7 cellular contexts compared by ENCODE assay signal in the genomic region with DNA sequence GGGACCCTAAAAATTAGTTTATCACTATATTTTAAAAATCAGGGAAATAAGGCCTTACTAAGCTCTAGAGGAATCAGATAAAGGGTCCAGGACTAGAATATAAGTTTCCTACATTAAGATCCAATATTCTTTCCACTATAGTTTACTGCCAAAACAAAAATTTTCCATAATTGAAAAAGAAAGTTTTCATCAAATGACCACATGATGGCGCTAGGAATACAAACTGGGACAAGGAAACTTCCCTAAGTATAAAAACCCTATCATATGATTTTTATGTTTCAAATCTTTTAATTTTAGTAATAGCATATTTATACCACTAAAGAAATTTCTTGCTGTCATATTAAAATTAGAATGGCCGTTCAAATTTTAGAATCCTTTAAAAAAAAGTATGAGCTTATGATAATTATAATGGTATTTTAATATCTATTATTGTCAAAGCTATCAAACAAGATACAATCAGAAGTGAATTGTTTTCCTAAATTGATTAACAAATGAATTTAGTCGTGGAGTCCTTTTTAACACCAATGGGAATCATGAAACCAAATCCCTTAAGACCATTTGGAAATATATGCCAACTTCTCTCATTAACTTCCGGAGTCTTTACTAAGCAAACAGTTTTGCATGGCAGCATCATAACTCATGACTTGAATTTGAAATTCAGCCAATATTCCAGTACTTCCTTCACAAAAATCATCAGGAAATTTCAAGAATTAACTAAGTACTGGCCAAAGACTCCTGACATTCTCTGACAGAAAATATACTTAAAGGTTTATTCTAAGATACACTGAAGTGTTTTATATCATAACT.
A peak's percentile ranks its signal among the peaks of the same experiment; 100 is the strongest.
DNase-seq lines count a peak whose midpoint lies in the region; ATAC-seq and TF ChIP-seq lines count a peak whose summit lies in the region.

No MANE protein-coding gene starts in this region.

- ATAC-seq in HG03457 (IDR thresholded peaks at IDR 0.05; ENCODE audit: unreplicated experiment): no peak

- H3K4me3 ChIP-seq in GM12875 (ENCODE audit: low read depth, low read length): no peak overlapping the region

- TF ChIP-seq CTCF in GM12875 (IDR thresholded peaks at IDR 0.05; ENCODE audit: borderline replicate concordance, insufficient read depth, low read depth, low read length): peak; percentile 16; the same call in 1 of the 2 replicates

- peak; percentile 13 for DNase-seq in NCI-H226
- DNase-seq in dermis blood vessel endothelial cell: peak; percentile 80
- DNase-seq in putamen (ENCODE audit: low spot score): peak; percentile 7
- DNase-seq in cerebellum (ENCODE audit: low spot score): no peak
- DNase-seq in middle frontal gyrus (ENCODE audit: extremely low spot score, low spot score): no peak

Comparison
In these comparisons a context has a peak if more than half of its experiments do, and no peak if none do; other contexts are left out.
1. DNase-seq: peak in NCI-H226 (single experiment), dermis blood vessel endothelial cell (single experiment) and putamen (single experiment); none in cerebellum (single experiment) and middle frontal gyrus (single experiment).